Comparison of ENCODE assay signal across 18 cellular contexts in genomic region chr16:27208809-27209208, GRCh38.
"Had no signal": no experiment of that assay in that cellular context is flagged by ENCODE, and none has a peak within 500 bp of the region (broad histone marks: within the 10 kb centered on the region; RNA-seq: fewer than 3 reads in every experiment).

No MANE protein-coding gene starts in this region.

- FAIRE-seq: colon had no signal

- H3K9me3 ChIP-seq: ascending aorta, right atrium auricular region, upper lobe of left lung had no signal

- ATAC-seq: activated CD4-positive, alpha-beta T cell treated with anti-CD3 and anti-CD28 coated beads for 36 hours; activated CD8-positive, alpha-beta memory T cell treated with anti-CD3 and anti-CD28 coated beads, Interleukin-2, amount 10 ng/mL, durations not matched to agents 7 days and 5 days; foreskin keratinocyte; natural killer cell; SK-N-SH treated with all-trans-retinoic acid at 6 μM for 48 hours had no signal

- H3K27ac ChIP-seq: ascending aorta, foreskin keratinocyte, right atrium auricular region, skin epidermis, upper lobe of left lung, WERI-Rb-1 had no signal

- H3K27me3 ChIP-seq: ascending aorta, foreskin keratinocyte, right atrium auricular region, upper lobe of left lung had no signal

- H3K4me3 ChIP-seq: ascending aorta, right atrium auricular region, skin epidermis, upper lobe of left lung had no signal

- DNase-seq: activated CD4-positive, alpha-beta memory T cell treated with anti-CD3 and anti-CD28 coated beads for 36 hours; activated CD4-positive, alpha-beta T cell treated with anti-CD3 and anti-CD28 coated beads for 36 hours; activated CD8-positive, alpha-beta memory T cell treated with anti-CD3 and anti-CD28 coated beads, Interleukin-2, amount 10 ng/mL, durations not matched to agents 7 days and 5 days; activated naive CD4-positive, alpha-beta T cell treated with anti-CD3 and anti-CD28 coated beads for 36 hours; activated T-cell treated with anti-CD3 and anti-CD28 coated beads, Interleukin-2, amount 50 U/mL, for 1 hour; caudate nucleus; foreskin keratinocyte; mammary epithelial cell; natural killer cell; stimulated activated CD4-positive, alpha-beta T cell treated with anti-CD3 and anti-CD28 coated beads, Interleukin-4, amount 100 ng/mL, for 24 hours; stimulated activated naive CD4-positive, alpha-beta T cell; upper lobe of left lung; WERI-Rb-1 had no signal
